Comparison of ENCODE assay signal across 1 cellular context in genomic region chr12:45729233-45730115, GRCh38.
TF ChIP-seq lines count a peak whose summit lies in the region.

ARID2 (plus strand) TSS chr12:45729706; CDS start chr12:45729837, 131 bp downstream.

TF ChIP-seq in HepG2, 621 proteins besides CTCF, POLR2A, EP300 and RAD21 (continued from another document and continues in another):
- no peak for TF ChIP-seq CBX2 (IDR thresholded peaks at IDR 0.05; ENCODE audit: low read depth, low read length)
- TF ChIP-seq CBX2 (CRISPR knock-in tag; IDR thresholded peaks at IDR 0.05; ENCODE audit: low read depth), result no peak
- TF ChIP-seq PPARG (CRISPR knock-in tag; conservative IDR thresholded peaks at IDR 0.05), result no peak
- TF ChIP-seq NONO (IDR thresholded peaks at IDR 0.05), result no peak
- TF ChIP-seq NONO (CRISPR knock-in tag; conservative IDR thresholded peaks at IDR 0.05), result peak; percentile 39; the same call in 1 of the 2 replicates
- TF ChIP-seq ZNF761 (CRISPR knock-in tag; conservative IDR thresholded peaks at IDR 0.05), result no peak
- no peak for TF ChIP-seq GTF3A (CRISPR knock-in tag; conservative IDR thresholded peaks at IDR 0.05)
- no peak for TF ChIP-seq ZNF362 (CRISPR knock-in tag; IDR thresholded peaks at IDR 0.05; ENCODE audit: borderline replicate concordance)
- TF ChIP-seq, protein P1, sequence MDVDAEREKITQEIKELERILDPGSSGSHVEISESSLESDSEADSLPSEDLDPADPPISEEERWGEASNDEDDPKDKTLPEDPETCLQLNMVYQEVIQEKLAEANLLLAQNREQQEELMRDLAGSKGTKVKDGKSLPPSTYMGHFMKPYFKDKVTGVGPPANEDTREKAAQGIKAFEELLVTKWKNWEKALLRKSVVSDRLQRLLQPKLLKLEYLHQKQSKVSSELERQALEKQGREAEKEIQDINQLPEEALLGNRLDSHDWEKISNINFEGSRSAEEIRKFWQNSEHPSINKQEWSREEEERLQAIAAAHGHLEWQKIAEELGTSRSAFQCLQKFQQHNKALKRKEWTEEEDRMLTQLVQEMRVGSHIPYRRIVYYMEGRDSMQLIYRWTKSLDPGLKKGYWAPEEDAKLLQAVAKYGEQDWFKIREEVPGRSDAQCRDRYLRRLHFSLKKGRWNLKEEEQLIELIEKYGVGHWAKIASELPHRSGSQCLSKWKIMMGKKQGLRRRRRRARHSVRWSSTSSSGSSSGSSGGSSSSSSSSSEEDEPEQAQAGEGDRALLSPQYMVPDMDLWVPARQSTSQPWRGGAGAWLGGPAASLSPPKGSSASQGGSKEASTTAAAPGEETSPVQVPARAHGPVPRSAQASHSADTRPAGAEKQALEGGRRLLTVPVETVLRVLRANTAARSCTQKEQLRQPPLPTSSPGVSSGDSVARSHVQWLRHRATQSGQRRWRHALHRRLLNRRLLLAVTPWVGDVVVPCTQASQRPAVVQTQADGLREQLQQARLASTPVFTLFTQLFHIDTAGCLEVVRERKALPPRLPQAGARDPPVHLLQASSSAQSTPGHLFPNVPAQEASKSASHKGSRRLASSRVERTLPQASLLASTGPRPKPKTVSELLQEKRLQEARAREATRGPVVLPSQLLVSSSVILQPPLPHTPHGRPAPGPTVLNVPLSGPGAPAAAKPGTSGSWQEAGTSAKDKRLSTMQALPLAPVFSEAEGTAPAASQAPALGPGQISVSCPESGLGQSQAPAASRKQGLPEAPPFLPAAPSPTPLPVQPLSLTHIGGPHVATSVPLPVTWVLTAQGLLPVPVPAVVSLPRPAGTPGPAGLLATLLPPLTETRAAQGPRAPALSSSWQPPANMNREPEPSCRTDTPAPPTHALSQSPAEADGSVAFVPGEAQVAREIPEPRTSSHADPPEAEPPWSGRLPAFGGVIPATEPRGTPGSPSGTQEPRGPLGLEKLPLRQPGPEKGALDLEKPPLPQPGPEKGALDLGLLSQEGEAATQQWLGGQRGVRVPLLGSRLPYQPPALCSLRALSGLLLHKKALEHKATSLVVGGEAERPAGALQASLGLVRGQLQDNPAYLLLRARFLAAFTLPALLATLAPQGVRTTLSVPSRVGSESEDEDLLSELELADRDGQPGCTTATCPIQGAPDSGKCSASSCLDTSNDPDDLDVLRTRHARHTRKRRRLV (CRISPR knock-in tag; IDR thresholded peaks at IDR 0.05), result no peak
- no peak for TF ChIP-seq ZNF816 (CRISPR knock-in tag; IDR thresholded peaks at IDR 0.05; ENCODE audit: borderline replicate concordance)
- no peak for TF ChIP-seq ZFY (CRISPR knock-in tag; IDR thresholded peaks at IDR 0.05)
- TF ChIP-seq PATZ1 (CRISPR knock-in tag; IDR thresholded peaks at IDR 0.05), result peak; percentile 45
- TF ChIP-seq MIER3 (CRISPR knock-in tag; IDR thresholded peaks at IDR 0.05; ENCODE audit: borderline replicate concordance), result no peak
- 0 out of 2 replicates have a peak, but pooled peaks have one; percentile 35 for TF ChIP-seq ZNF703 (CRISPR knock-in tag; IDR thresholded peaks at IDR 0.05; ENCODE audit: borderline replicate concordance)
- no peak for TF ChIP-seq BATF2 (CRISPR knock-in tag; IDR thresholded peaks at IDR 0.05)
- TF ChIP-seq, protein P2, sequence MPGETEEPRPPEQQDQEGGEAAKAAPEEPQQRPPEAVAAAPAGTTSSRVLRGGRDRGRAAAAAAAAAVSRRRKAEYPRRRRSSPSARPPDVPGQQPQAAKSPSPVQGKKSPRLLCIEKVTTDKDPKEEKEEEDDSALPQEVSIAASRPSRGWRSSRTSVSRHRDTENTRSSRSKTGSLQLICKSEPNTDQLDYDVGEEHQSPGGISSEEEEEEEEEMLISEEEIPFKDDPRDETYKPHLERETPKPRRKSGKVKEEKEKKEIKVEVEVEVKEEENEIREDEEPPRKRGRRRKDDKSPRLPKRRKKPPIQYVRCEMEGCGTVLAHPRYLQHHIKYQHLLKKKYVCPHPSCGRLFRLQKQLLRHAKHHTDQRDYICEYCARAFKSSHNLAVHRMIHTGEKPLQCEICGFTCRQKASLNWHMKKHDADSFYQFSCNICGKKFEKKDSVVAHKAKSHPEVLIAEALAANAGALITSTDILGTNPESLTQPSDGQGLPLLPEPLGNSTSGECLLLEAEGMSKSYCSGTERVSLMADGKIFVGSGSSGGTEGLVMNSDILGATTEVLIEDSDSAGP (CRISPR knock-in tag; IDR thresholded peaks at IDR 0.05; ENCODE audit: borderline replicate concordance), result no peak
- TF ChIP-seq, protein P3, sequence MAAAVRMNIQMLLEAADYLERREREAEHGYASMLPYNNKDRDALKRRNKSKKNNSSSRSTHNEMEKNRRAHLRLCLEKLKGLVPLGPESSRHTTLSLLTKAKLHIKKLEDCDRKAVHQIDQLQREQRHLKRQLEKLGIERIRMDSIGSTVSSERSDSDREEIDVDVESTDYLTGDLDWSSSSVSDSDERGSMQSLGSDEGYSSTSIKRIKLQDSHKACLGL (CRISPR knock-in tag; IDR thresholded peaks at IDR 0.05), result no peak
- TF ChIP-seq, protein P4, sequence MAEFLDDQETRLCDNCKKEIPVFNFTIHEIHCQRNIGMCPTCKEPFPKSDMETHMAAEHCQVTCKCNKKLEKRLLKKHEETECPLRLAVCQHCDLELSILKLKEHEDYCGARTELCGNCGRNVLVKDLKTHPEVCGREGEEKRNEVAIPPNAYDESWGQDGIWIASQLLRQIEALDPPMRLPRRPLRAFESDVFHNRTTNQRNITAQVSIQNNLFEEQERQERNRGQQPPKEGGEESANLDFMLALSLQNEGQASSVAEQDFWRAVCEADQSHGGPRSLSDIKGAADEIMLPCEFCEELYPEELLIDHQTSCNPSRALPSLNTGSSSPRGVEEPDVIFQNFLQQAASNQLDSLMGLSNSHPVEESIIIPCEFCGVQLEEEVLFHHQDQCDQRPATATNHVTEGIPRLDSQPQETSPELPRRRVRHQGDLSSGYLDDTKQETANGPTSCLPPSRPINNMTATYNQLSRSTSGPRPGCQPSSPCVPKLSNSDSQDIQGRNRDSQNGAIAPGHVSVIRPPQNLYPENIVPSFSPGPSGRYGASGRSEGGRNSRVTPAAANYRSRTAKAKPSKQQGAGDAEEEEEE (CRISPR knock-in tag; IDR thresholded peaks at IDR 0.05; ENCODE audit: borderline replicate concordance), result no peak
- peak; percentile 52; the same call in 1 of the 2 replicates for TF ChIP-seq ZC3H13 (CRISPR knock-in tag; IDR thresholded peaks at IDR 0.05)
- TF ChIP-seq ZEB1 (IDR thresholded peaks at IDR 0.05; ENCODE audit: insufficient replicate concordance, low read depth), result no peak
- no peak for TF ChIP-seq ZNF687 (CRISPR knock-in tag; IDR thresholded peaks at IDR 0.05)
- 0 out of 2 replicates have a peak, but pooled peaks have one; percentile 48 for TF ChIP-seq KDM2A (CRISPR knock-in tag; IDR thresholded peaks at IDR 0.05; ENCODE audit: borderline replicate concordance, low read depth)
- no peak for TF ChIP-seq ZBTB25 (CRISPR knock-in tag; IDR thresholded peaks at IDR 0.05)
- TF ChIP-seq JDP2 (CRISPR knock-in tag; IDR thresholded peaks at IDR 0.05; ENCODE audit: borderline replicate concordance), result no peak
- TF ChIP-seq, protein P5, sequence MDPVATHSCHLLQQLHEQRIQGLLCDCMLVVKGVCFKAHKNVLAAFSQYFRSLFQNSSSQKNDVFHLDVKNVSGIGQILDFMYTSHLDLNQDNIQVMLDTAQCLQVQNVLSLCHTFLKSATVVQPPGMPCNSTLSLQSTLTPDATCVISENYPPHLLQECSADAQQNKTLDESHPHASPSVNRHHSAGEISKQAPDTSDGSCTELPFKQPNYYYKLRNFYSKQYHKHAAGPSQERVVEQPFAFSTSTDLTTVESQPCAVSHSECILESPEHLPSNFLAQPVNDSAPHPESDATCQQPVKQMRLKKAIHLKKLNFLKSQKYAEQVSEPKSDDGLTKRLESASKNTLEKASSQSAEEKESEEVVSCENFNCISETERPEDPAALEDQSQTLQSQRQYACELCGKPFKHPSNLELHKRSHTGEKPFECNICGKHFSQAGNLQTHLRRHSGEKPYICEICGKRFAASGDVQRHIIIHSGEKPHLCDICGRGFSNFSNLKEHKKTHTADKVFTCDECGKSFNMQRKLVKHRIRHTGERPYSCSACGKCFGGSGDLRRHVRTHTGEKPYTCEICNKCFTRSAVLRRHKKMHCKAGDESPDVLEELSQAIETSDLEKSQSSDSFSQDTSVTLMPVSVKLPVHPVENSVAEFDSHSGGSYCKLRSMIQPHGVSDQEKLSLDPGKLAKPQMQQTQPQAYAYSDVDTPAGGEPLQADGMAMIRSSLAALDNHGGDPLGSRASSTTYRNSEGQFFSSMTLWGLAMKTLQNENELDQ (CRISPR knock-in tag; IDR thresholded peaks at IDR 0.05; ENCODE audit: borderline replicate concordance), result no peak
- TF ChIP-seq ZNF256 (CRISPR knock-in tag; conservative IDR thresholded peaks at IDR 0.05), result no peak
- TF ChIP-seq YY1 (IDR thresholded peaks at IDR 0.05; ENCODE audit: insufficient read depth, insufficient replicate concordance, low read depth, low read length), result peak; percentile 3
- no peak for TF ChIP-seq RARA (CRISPR knock-in tag; IDR thresholded peaks at IDR 0.05)
- TF ChIP-seq, protein P6, sequence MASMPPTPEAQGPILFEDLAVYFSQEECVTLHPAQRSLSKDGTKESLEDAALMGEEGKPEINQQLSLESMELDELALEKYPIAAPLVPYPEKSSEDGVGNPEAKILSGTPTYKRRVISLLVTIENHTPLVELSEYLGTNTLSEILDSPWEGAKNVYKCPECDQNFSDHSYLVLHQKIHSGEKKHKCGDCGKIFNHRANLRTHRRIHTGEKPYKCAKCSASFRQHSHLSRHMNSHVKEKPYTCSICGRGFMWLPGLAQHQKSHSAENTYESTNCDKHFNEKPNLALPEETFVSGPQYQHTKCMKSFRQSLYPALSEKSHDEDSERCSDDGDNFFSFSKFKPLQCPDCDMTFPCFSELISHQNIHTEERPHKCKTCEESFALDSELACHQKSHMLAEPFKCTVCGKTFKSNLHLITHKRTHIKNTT (CRISPR knock-in tag; IDR thresholded peaks at IDR 0.05), result no peak
- TF ChIP-seq ZNF652 (CRISPR knock-in tag; IDR thresholded peaks at IDR 0.05; ENCODE audit: borderline replicate concordance, low read depth), result no peak
- TF ChIP-seq ZNF138 (CRISPR knock-in tag; IDR thresholded peaks at IDR 0.05; ENCODE audit: low read depth), result no peak
- no peak for TF ChIP-seq GATA4 (IDR thresholded peaks at IDR 0.05; ENCODE audit: borderline replicate concordance, low read depth)
- TF ChIP-seq MED1 (CRISPR knock-in tag; IDR thresholded peaks at IDR 0.05), result no peak
- no peak for TF ChIP-seq ATAD3A (CRISPR knock-in tag; IDR thresholded peaks at IDR 0.05)
